ENCODE assay signal across 3 cellular contexts in the genomic region with DNA sequence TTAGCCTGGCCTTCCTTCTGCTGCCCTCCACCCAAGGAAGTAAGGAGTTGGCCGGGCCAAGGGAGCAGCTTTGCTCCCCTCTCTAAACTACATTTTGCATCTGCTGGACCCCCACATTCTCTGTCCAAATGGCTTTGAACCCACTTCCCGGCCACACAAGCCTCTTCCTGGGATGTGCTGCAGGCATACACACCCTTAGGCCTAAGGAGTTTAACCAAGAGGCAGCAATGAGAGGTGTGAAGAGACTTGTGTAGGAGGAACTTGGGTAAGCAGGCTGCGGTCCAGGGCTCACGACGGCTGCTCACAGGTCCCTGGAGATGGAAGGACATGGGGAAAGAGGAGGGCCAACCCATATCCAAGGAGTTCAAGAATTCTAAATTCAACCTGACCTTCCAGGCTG.
TF ChIP-seq lines count a peak whose summit lies in the region.

No MANE protein-coding gene starts in this region.

TF ChIP-seq in liver, 16 proteins besides CTCF, POLR2A, EP300 and RAD21:
- TF ChIP-seq EGR1 (IDR thresholded peaks at IDR 0.05; ENCODE audit: low read depth in 2 of 2) (no peak), GABPA (IDR thresholded peaks at IDR 0.05 in 1 of 2, conservative IDR thresholded peaks at IDR 0.05 in 1 of 2) (no peak), SP1 (IDR thresholded peaks at IDR 0.05) (no peak), JUND (IDR thresholded peaks at IDR 0.05) (no peak), TAF1 (conservative IDR thresholded peaks at IDR 0.05) (no peak), YY1 (IDR thresholded peaks at IDR 0.05) (no peak), HNF4G (IDR thresholded peaks at IDR 0.05) (no peak), FOXA2 (IDR thresholded peaks at IDR 0.05) (no peak), FOXA1 (IDR thresholded peaks at IDR 0.05) (no peak), RXRA (IDR thresholded peaks at IDR 0.05) (no peak)
- TF ChIP-seq, protein P1, sequence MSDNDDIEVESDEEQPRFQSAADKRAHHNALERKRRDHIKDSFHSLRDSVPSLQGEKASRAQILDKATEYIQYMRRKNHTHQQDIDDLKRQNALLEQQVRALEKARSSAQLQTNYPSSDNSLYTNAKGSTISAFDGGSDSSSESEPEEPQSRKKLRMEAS (IDR thresholded peaks at IDR 0.05), result no peak
- TF ChIP-seq, protein P2, sequence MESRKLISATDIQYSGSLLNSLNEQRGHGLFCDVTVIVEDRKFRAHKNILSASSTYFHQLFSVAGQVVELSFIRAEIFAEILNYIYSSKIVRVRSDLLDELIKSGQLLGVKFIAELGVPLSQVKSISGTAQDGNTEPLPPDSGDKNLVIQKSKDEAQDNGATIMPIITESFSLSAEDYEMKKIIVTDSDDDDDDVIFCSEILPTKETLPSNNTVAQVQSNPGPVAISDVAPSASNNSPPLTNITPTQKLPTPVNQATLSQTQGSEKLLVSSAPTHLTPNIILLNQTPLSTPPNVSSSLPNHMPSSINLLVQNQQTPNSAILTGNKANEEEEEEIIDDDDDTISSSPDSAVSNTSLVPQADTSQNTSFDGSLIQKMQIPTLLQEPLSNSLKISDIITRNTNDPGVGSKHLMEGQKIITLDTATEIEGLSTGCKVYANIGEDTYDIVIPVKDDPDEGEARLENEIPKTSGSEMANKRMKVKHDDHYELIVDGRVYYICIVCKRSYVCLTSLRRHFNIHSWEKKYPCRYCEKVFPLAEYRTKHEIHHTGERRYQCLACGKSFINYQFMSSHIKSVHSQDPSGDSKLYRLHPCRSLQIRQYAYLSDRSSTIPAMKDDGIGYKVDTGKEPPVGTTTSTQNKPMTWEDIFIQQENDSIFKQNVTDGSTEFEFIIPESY (IDR thresholded peaks at IDR 0.05), result no peak
- TF ChIP-seq, protein P3, sequence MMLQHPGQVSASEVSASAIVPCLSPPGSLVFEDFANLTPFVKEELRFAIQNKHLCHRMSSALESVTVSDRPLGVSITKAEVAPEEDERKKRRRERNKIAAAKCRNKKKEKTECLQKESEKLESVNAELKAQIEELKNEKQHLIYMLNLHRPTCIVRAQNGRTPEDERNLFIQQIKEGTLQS (IDR thresholded peaks at IDR 0.05), result no peak
- TF ChIP-seq, protein P4, sequence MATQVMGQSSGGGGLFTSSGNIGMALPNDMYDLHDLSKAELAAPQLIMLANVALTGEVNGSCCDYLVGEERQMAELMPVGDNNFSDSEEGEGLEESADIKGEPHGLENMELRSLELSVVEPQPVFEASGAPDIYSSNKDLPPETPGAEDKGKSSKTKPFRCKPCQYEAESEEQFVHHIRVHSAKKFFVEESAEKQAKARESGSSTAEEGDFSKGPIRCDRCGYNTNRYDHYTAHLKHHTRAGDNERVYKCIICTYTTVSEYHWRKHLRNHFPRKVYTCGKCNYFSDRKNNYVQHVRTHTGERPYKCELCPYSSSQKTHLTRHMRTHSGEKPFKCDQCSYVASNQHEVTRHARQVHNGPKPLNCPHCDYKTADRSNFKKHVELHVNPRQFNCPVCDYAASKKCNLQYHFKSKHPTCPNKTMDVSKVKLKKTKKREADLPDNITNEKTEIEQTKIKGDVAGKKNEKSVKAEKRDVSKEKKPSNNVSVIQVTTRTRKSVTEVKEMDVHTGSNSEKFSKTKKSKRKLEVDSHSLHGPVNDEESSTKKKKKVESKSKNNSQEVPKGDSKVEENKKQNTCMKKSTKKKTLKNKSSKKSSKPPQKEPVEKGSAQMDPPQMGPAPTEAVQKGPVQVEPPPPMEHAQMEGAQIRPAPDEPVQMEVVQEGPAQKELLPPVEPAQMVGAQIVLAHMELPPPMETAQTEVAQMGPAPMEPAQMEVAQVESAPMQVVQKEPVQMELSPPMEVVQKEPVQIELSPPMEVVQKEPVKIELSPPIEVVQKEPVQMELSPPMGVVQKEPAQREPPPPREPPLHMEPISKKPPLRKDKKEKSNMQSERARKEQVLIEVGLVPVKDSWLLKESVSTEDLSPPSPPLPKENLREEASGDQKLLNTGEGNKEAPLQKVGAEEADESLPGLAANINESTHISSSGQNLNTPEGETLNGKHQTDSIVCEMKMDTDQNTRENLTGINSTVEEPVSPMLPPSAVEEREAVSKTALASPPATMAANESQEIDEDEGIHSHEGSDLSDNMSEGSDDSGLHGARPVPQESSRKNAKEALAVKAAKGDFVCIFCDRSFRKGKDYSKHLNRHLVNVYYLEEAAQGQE (IDR thresholded peaks at IDR 0.05), result no peak
TF ChIP-seq in liver: peak in this region for 0.

TF ChIP-seq in HepG2, 621 proteins besides CTCF, POLR2A, EP300 and RAD21 (continues in another document):
- no peak for TF ChIP-seq ZNF468 (CRISPR knock-in tag; IDR thresholded peaks at IDR 0.05)
- no peak for TF ChIP-seq HDAC2 (CRISPR knock-in tag; IDR thresholded peaks at IDR 0.05)
- no peak for TF ChIP-seq ESRRA (CRISPR knock-in tag; IDR thresholded peaks at IDR 0.05; ENCODE audit: low read depth)
- TF ChIP-seq DR1 (CRISPR knock-in tag; IDR thresholded peaks at IDR 0.05), result no peak
- TF ChIP-seq, protein P5, sequence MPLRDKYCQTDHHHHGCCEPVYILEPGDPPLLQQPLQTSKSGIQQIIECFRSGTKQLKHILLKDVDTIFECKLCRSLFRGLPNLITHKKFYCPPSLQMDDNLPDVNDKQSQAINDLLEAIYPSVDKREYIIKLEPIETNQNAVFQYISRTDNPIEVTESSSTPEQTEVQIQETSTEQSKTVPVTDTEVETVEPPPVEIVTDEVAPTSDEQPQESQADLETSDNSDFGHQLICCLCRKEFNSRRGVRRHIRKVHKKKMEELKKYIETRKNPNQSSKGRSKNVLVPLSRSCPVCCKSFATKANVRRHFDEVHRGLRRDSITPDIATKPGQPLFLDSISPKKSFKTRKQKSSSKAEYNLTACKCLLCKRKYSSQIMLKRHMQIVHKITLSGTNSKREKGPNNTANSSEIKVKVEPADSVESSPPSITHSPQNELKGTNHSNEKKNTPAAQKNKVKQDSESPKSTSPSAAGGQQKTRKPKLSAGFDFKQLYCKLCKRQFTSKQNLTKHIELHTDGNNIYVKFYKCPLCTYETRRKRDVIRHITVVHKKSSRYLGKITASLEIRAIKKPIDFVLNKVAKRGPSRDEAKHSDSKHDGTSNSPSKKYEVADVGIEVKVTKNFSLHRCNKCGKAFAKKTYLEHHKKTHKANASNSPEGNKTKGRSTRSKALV (CRISPR knock-in tag; IDR thresholded peaks at IDR 0.05), result no peak
- TF ChIP-seq, protein P6, sequence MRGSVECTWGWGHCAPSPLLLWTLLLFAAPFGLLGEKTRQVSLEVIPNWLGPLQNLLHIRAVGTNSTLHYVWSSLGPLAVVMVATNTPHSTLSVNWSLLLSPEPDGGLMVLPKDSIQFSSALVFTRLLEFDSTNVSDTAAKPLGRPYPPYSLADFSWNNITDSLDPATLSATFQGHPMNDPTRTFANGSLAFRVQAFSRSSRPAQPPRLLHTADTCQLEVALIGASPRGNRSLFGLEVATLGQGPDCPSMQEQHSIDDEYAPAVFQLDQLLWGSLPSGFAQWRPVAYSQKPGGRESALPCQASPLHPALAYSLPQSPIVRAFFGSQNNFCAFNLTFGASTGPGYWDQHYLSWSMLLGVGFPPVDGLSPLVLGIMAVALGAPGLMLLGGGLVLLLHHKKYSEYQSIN (CRISPR knock-in tag; IDR thresholded peaks at IDR 0.05; ENCODE audit: borderline replicate concordance), result no peak
- TF ChIP-seq, protein P7, sequence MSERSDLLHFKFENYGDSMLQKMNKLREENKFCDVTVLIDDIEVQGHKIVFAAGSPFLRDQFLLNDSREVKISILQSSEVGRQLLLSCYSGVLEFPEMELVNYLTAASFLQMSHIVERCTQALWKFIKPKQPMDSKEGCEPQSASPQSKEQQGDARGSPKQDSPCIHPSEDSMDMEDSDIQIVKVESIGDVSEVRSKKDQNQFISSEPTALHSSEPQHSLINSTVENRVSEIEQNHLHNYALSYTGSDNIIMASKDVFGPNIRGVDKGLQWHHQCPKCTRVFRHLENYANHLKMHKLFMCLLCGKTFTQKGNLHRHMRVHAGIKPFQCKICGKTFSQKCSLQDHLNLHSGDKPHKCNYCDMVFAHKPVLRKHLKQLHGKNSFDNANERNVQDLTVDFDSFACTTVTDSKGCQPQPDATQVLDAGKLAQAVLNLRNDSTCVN (CRISPR knock-in tag; IDR thresholded peaks at IDR 0.05; ENCODE audit: borderline replicate concordance), result no peak
- TF ChIP-seq GABPA (IDR thresholded peaks at IDR 0.05; ENCODE audit: low read depth, low read length), result no peak
- no peak for TF ChIP-seq GABPA (CRISPR knock-in tag; IDR thresholded peaks at IDR 0.05; ENCODE audit: low read depth)
- TF ChIP-seq PCBP1 (IDR thresholded peaks at IDR 0.05; ENCODE audit: borderline replicate concordance, low read depth, low read length), result no peak
- no peak for TF ChIP-seq KAT2B (IDR thresholded peaks at IDR 0.05; ENCODE audit: borderline replicate concordance, low read depth, low read length)
- TF ChIP-seq ZNF879 (CRISPR knock-in tag; IDR thresholded peaks at IDR 0.05), result no peak
- TF ChIP-seq ZNF256 (CRISPR knock-in tag; conservative IDR thresholded peaks at IDR 0.05), result no peak

TF ChIP-seq in GM12878, 131 proteins besides CTCF, POLR2A, EP300 and RAD21 (continues in another document):
- no peak for TF ChIP-seq RBBP5 (conservative IDR thresholded peaks at IDR 0.05)
- 0 out of 2 replicates have a peak, but pooled peaks have one; percentile 18 for TF ChIP-seq PAX5 (IDR thresholded peaks at IDR 0.05; ENCODE audit: borderline replicate concordance, low read depth, low read length)
- no peak for TF ChIP-seq ETV6 (conservative IDR thresholded peaks at IDR 0.05 in 1 of 2, IDR thresholded peaks at IDR 0.05 in 1 of 2; ENCODE audit: borderline replicate concordance in 1 of 2, low read depth in 1 of 2)
- no peak for TF ChIP-seq HCFC1 (IDR thresholded peaks at IDR 0.05; ENCODE audit: low read length)
- TF ChIP-seq ATF7 (IDR thresholded peaks at IDR 0.05; ENCODE audit: low read depth), result no peak
- TF ChIP-seq, protein P8, sequence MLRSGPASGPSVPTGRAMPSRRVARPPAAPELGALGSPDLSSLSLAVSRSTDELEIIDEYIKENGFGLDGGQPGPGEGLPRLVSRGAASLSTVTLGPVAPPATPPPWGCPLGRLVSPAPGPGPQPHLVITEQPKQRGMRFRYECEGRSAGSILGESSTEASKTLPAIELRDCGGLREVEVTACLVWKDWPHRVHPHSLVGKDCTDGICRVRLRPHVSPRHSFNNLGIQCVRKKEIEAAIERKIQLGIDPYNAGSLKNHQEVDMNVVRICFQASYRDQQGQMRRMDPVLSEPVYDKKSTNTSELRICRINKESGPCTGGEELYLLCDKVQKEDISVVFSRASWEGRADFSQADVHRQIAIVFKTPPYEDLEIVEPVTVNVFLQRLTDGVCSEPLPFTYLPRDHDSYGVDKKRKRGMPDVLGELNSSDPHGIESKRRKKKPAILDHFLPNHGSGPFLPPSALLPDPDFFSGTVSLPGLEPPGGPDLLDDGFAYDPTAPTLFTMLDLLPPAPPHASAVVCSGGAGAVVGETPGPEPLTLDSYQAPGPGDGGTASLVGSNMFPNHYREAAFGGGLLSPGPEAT (IDR thresholded peaks at IDR 0.05; ENCODE audit: low read depth), result 0 out of 2 replicates have a peak, but pooled peaks have one; percentile 9
- peak; percentile 66 for TF ChIP-seq IKZF1 (conservative IDR thresholded peaks at IDR 0.05)
- TF ChIP-seq, protein P9, sequence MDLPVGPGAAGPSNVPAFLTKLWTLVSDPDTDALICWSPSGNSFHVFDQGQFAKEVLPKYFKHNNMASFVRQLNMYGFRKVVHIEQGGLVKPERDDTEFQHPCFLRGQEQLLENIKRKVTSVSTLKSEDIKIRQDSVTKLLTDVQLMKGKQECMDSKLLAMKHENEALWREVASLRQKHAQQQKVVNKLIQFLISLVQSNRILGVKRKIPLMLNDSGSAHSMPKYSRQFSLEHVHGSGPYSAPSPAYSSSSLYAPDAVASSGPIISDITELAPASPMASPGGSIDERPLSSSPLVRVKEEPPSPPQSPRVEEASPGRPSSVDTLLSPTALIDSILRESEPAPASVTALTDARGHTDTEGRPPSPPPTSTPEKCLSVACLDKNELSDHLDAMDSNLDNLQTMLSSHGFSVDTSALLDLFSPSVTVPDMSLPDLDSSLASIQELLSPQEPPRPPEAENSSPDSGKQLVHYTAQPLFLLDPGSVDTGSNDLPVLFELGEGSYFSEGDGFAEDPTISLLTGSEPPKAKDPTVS (IDR thresholded peaks at IDR 0.05; ENCODE audit: low read depth, low read length), result no peak
- TF ChIP-seq EGR1 (IDR thresholded peaks at IDR 0.05; ENCODE audit: borderline replicate concordance in 1 of 2, low read depth in 2 of 2, low read length in 2 of 2), result no peak
- TF ChIP-seq, protein P10, sequence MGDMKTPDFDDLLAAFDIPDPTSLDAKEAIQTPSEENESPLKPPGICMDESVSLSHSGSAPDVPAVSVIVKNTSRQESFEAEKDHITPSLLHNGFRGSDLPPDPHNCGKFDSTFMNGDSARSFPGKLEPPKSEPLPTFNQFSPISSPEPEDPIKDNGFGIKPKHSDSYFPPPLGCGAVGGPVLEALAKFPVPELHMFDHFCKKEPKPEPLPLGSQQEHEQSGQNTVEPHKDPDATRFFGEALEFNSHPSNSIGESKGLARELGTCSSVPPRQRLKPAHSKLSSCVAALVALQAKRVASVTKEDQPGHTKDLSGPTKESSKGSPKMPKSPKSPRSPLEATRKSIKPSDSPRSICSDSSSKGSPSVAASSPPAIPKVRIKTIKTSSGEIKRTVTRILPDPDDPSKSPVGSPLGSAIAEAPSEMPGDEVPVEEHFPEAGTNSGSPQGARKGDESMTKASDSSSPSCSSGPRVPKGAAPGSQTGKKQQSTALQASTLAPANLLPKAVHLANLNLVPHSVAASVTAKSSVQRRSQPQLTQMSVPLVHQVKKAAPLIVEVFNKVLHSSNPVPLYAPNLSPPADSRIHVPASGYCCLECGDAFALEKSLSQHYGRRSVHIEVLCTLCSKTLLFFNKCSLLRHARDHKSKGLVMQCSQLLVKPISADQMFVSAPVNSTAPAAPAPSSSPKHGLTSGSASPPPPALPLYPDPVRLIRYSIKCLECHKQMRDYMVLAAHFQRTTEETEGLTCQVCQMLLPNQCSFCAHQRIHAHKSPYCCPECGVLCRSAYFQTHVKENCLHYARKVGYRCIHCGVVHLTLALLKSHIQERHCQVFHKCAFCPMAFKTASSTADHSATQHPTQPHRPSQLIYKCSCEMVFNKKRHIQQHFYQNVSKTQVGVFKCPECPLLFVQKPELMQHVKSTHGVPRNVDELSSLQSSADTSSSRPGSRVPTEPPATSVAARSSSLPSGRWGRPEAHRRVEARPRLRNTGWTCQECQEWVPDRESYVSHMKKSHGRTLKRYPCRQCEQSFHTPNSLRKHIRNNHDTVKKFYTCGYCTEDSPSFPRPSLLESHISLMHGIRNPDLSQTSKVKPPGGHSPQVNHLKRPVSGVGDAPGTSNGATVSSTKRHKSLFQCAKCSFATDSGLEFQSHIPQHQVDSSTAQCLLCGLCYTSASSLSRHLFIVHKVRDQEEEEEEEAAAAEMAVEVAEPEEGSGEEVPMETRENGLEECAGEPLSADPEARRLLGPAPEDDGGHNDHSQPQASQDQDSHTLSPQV (IDR thresholded peaks at IDR 0.05), result no peak; the same call in 1 of the 2 replicates
- no peak for TF ChIP-seq DPF2 (IDR thresholded peaks at IDR 0.05)
- no peak for TF ChIP-seq TARDBP (IDR thresholded peaks at IDR 0.05; ENCODE audit: borderline replicate concordance)
- no peak for TF ChIP-seq ZNF24 (IDR thresholded peaks at IDR 0.05)
- TF ChIP-seq ZNF274 (IDR thresholded peaks at IDR 0.05; ENCODE audit: insufficient read depth, insufficient read length), result no peak
